Comparison of ENCODE assay signal across 16 cellular contexts in the genomic region with DNA sequence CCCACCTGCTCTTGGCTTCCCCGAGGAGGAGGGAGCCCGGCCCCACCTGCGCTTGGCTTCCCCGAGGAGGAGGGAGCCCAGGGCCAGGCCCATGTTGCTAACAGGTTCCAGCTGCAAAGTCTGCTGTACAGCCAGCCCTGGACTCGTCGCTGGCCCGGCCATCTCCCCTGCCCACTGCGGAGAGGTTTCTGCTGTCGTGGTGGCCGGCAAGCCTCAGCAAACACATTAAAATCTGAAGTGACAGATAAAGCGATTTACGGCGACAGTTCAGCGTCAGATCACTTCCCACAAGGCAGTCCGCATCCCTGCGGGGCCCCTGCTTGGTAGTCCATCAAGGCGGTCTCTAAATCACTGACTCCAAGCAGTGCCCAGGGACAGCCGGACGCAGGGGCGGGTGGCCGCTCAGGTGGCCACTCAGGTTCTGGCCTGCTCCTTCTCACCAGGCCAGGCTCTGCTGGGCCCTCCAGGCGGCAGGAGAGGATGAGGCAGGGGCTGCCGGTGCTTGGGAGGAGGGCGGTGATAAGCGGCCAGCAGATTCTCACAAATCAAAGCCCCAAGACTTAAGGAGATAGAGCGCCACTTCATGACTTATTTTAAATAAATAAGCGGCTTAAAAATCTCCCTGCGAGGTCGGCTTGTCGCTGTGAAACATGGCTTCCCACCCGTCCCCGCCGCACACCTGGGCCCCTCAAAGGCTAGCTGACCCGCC.
"Had no signal": no experiment of that assay in that cellular context is flagged by ENCODE, and none has a peak within 500 bp of the region (broad histone marks: within the 10 kb centered on the region; RNA-seq: fewer than 3 reads in every experiment).

No MANE protein-coding gene starts in this region.

- DNase-seq: activated CD4-positive, alpha-beta T cell treated with anti-CD3 and anti-CD28 coated beads, Interleukin-2, amount 50 U/mL, for 1 hour; activated CD8-positive, alpha-beta memory T cell treated with anti-CD3 and anti-CD28 coated beads for 24 hours; activated gamma-delta T cell treated with Interleukin-2 at 50 U/mL for 16 hours; activated naive CD8-positive, alpha-beta T cell treated with anti-CD3 and anti-CD28 coated beads, Interleukin-2, amount 10 ng/mL, durations not matched to agents 7 days and 5 days; cortex of kidney; effector CD8-positive, alpha-beta T cell; heart left ventricle; immature natural killer cell; mesendoderm; natural killer cell; stimulated activated naive CD8-positive, alpha-beta T cell treated with anti-CD3 and anti-CD28 coated beads, Interleukin-15, Interleukin-2, amounts not matched to agents 100 U/mL and 50 U/mL, for 24 hours; transverse colon had no signal

- H3K27ac Mint-ChIP-seq: activated naive CD8-positive, alpha-beta T cell treated with anti-CD3 and anti-CD28 coated beads, Interleukin-2, amount 10 ng/mL, durations not matched to agents 7 days and 5 days; immature natural killer cell; natural killer cell had no signal

- H3K9me3 ChIP-seq: heart left ventricle, prostate gland, transverse colon, vagina had no signal

- H3K9me3 Mint-ChIP-seq: activated naive CD8-positive, alpha-beta T cell treated with anti-CD3 and anti-CD28 coated beads, Interleukin-2, amount 10 ng/mL, durations not matched to agents 7 days and 5 days; immature natural killer cell; natural killer cell had no signal

- H3K4me3 Mint-ChIP-seq: activated naive CD8-positive, alpha-beta T cell treated with anti-CD3 and anti-CD28 coated beads, Interleukin-2, amount 10 ng/mL, durations not matched to agents 7 days and 5 days; immature natural killer cell; natural killer cell had no signal

- H3K27me3 ChIP-seq: heart left ventricle, transverse colon, vagina had no signal

- H3K27ac ChIP-seq: prostate gland, transverse colon, vagina had no signal

- H3K36me3 Mint-ChIP-seq: activated naive CD8-positive, alpha-beta T cell treated with anti-CD3 and anti-CD28 coated beads, Interleukin-2, amount 10 ng/mL, durations not matched to agents 7 days and 5 days; immature natural killer cell; natural killer cell had no signal

- H3K27me3 Mint-ChIP-seq: activated naive CD8-positive, alpha-beta T cell treated with anti-CD3 and anti-CD28 coated beads, Interleukin-2, amount 10 ng/mL, durations not matched to agents 7 days and 5 days had no signal

- H3K4me3 ChIP-seq: heart left ventricle, prostate gland, transverse colon, vagina had no signal

- H3K36me3 ChIP-seq: heart left ventricle, prostate gland, transverse colon, vagina had no signal

- ATAC-seq: activated CD4-positive, CD25-positive, alpha-beta regulatory T cell treated with anti-CD3 and anti-CD28 coated beads, Interleukin-2, amount 50 U/mL, for 24 hours; heart left ventricle; natural killer cell; sciatic nerve; stimulated activated naive CD8-positive, alpha-beta T cell treated with anti-CD3 and anti-CD28 coated beads, Interleukin-15, Interleukin-2, amounts not matched to agents 100 U/mL and 50 U/mL, for 24 hours had no signal
